ENCODE assay signal across 1 cellular context in genomic region chr17:7685533-7686220, GRCh38.
TF ChIP-seq lines count a peak whose summit lies in the region.

No MANE protein-coding gene starts in this region.

TF ChIP-seq in HepG2, 621 proteins besides CTCF, POLR2A, EP300 and RAD21 (continued from another document and continues in another):
- TF ChIP-seq, protein P1, sequence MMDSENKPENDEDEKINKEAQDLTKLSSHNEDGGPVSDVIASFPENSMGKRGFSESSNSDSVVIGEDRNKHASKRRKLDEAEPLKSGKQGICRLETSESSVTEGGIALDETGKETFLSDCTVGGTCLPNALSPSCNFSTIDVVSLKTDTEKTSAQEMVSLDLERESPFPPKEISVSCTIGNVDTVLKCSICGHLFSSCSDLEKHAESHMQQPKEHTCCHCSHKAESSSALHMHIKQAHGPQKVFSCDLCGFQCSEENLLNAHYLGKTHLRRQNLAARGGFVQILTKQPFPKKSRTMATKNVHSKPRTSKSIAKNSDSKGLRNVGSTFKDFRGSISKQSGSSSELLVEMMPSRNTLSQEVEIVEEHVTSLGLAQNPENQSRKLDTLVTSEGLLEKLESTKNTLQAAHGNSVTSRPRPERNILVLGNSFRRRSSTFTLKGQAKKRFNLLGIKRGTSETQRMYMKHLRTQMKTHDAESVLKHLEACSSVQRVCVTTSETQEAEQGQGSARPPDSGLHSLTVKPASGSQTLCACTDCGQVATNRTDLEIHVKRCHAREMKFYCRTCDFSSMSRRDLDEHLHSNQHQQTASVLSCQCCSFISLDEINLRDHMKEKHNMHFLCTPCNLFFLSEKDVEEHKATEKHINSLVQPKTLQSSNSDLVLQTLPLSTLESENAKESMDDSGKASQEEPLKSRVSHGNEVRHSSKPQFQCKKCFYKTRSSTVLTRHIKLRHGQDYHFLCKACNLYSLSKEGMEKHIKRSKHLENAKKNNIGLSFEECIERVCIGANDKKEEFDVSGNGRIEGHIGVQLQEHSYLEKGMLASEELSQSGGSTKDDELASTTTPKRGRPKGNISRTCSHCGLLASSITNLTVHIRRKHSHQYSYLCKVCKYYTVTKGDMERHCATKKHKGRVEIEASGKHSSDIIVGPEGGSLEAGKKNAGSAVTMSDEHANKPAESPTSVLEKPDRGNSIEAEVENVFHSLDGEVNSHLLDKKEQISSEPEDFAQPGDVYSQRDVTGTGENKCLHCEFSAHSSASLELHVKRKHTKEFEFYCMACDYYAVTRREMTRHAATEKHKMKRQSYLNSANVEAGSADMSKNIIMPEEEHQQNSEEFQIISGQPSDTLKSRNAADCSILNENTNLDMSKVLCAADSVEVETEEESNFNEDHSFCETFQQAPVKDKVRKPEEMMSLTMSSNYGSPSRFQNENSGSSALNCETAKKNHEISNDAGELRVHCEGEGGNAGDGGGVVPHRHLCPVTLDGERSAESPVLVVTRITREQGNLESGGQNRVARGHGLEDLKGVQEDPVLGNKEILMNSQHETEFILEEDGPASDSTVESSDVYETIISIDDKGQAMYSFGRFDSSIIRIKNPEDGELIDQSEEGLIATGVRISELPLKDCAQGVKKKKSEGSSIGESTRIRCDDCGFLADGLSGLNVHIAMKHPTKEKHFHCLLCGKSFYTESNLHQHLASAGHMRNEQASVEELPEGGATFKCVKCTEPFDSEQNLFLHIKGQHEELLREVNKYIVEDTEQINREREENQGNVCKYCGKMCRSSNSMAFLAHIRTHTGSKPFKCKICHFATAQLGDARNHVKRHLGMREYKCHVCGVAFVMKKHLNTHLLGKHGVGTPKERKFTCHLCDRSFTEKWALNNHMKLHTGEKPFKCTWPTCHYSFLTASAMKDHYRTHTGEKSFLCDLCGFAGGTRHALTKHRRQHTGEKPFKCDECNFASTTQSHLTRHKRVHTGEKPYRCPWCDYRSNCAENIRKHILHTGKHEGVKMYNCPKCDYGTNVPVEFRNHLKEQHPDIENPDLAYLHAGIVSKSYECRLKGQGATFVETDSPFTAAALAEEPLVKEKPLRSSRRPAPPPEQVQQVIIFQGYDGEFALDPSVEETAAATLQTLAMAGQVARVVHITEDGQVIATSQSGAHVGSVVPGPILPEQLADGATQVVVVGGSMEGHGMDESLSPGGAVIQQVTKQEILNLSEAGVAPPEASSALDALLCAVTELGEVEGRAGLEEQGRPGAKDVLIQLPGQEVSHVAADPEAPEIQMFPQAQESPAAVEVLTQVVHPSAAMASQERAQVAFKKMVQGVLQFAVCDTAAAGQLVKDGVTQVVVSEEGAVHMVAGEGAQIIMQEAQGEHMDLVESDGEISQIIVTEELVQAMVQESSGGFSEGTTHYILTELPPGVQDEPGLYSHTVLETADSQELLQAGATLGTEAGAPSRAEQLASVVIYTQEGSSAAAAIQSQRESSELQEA (CRISPR knock-in tag; IDR thresholded peaks at IDR 0.05; ENCODE audit: not compliant biosample characterization) = no peak
- 0 out of 2 replicates have a peak, but pooled peaks have one; percentile 9 for TF ChIP-seq WIZ (CRISPR knock-in tag; IDR thresholded peaks at IDR 0.05)
- TF ChIP-seq, protein P2, sequence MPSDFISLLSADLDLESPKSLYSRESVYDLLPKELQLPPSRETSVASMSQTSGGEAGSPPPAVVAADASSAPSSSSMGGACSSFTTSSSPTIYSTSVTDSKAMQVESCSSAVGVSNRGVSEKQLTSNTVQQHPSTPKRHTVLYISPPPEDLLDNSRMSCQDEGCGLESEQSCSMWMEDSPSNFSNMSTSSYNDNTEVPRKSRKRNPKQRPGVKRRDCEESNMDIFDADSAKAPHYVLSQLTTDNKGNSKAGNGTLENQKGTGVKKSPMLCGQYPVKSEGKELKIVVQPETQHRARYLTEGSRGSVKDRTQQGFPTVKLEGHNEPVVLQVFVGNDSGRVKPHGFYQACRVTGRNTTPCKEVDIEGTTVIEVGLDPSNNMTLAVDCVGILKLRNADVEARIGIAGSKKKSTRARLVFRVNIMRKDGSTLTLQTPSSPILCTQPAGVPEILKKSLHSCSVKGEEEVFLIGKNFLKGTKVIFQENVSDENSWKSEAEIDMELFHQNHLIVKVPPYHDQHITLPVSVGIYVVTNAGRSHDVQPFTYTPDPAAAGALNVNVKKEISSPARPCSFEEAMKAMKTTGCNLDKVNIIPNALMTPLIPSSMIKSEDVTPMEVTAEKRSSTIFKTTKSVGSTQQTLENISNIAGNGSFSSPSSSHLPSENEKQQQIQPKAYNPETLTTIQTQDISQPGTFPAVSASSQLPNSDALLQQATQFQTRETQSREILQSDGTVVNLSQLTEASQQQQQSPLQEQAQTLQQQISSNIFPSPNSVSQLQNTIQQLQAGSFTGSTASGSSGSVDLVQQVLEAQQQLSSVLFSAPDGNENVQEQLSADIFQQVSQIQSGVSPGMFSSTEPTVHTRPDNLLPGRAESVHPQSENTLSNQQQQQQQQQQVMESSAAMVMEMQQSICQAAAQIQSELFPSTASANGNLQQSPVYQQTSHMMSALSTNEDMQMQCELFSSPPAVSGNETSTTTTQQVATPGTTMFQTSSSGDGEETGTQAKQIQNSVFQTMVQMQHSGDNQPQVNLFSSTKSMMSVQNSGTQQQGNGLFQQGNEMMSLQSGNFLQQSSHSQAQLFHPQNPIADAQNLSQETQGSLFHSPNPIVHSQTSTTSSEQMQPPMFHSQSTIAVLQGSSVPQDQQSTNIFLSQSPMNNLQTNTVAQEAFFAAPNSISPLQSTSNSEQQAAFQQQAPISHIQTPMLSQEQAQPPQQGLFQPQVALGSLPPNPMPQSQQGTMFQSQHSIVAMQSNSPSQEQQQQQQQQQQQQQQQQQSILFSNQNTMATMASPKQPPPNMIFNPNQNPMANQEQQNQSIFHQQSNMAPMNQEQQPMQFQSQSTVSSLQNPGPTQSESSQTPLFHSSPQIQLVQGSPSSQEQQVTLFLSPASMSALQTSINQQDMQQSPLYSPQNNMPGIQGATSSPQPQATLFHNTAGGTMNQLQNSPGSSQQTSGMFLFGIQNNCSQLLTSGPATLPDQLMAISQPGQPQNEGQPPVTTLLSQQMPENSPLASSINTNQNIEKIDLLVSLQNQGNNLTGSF (CRISPR knock-in tag; IDR thresholded peaks at IDR 0.05) = no peak
- TF ChIP-seq ZFP90 (CRISPR knock-in tag; IDR thresholded peaks at IDR 0.05; ENCODE audit: borderline replicate concordance) = no peak
- no peak for TF ChIP-seq CENPX (CRISPR knock-in tag; IDR thresholded peaks at IDR 0.05)
- peak; percentile 80 for TF ChIP-seq GABPA (IDR thresholded peaks at IDR 0.05; ENCODE audit: low read depth, low read length)
- peak; percentile 90 for TF ChIP-seq GABPA (CRISPR knock-in tag; IDR thresholded peaks at IDR 0.05; ENCODE audit: low read depth)
- TF ChIP-seq KDM2A (CRISPR knock-in tag; IDR thresholded peaks at IDR 0.05; ENCODE audit: borderline replicate concordance, low read depth) = peak; percentile 73; the same call in 1 of the 2 replicates
- TF ChIP-seq, protein P3, sequence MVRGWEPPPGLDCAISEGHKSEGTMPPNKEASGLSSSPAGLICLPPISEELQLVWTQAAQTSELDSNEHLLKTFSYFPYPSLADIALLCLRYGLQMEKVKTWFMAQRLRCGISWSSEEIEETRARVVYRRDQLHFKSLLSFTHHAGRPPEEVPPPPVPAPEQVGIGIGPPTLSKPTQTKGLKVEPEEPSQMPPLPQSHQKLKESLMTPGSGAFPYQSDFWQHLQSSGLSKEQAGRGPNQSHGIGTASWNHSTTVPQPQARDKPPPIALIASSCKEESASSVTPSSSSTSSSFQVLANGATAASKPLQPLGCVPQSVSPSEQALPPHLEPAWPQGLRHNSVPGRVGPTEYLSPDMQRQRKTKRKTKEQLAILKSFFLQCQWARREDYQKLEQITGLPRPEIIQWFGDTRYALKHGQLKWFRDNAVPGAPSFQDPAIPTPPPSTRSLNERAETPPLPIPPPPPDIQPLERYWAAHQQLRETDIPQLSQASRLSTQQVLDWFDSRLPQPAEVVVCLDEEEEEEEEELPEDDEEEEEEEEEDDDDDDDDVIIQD (CRISPR knock-in tag; IDR thresholded peaks at IDR 0.05; ENCODE audit: low read depth) = no peak
- TF ChIP-seq TGIF2 (CRISPR knock-in tag; IDR thresholded peaks at IDR 0.05) = 0 out of 2 replicates have a peak, but pooled peaks have one; percentile 10
- TF ChIP-seq MEF2D (CRISPR knock-in tag; IDR thresholded peaks at IDR 0.05) = peak; percentile 37; the same call in 1 of the 2 replicates
- peak; percentile 53 for TF ChIP-seq POLR2AphosphoS5 (IDR thresholded peaks at IDR 0.05; ENCODE audit: low read depth, low read length)
- TF ChIP-seq AKAP8 (CRISPR knock-in tag; IDR thresholded peaks at IDR 0.05) = no peak
- TF ChIP-seq ZNF709 (CRISPR knock-in tag; IDR thresholded peaks at IDR 0.05) = 0 out of 2 replicates have a peak, but pooled peaks have one; percentile 44
- TF ChIP-seq ZZZ3 (CRISPR knock-in tag; IDR thresholded peaks at IDR 0.05; ENCODE audit: borderline replicate concordance) = no peak
- TF ChIP-seq HINFP (CRISPR knock-in tag; IDR thresholded peaks at IDR 0.05; ENCODE audit: low read depth) = peak; percentile 100
- peak; percentile 69 for TF ChIP-seq YY1 (IDR thresholded peaks at IDR 0.05; ENCODE audit: insufficient read depth, insufficient replicate concordance, low read depth, low read length)
- 0 out of 2 replicates have a peak, but pooled peaks have one; percentile 32 for TF ChIP-seq ZNF543 (CRISPR knock-in tag; IDR thresholded peaks at IDR 0.05)
- no peak for TF ChIP-seq MAFG (CRISPR knock-in tag; IDR thresholded peaks at IDR 0.05)
- TF ChIP-seq ZNF260 (CRISPR knock-in tag; IDR thresholded peaks at IDR 0.05; ENCODE audit: borderline replicate concordance, low read depth) = no peak
- TF ChIP-seq, protein P4, sequence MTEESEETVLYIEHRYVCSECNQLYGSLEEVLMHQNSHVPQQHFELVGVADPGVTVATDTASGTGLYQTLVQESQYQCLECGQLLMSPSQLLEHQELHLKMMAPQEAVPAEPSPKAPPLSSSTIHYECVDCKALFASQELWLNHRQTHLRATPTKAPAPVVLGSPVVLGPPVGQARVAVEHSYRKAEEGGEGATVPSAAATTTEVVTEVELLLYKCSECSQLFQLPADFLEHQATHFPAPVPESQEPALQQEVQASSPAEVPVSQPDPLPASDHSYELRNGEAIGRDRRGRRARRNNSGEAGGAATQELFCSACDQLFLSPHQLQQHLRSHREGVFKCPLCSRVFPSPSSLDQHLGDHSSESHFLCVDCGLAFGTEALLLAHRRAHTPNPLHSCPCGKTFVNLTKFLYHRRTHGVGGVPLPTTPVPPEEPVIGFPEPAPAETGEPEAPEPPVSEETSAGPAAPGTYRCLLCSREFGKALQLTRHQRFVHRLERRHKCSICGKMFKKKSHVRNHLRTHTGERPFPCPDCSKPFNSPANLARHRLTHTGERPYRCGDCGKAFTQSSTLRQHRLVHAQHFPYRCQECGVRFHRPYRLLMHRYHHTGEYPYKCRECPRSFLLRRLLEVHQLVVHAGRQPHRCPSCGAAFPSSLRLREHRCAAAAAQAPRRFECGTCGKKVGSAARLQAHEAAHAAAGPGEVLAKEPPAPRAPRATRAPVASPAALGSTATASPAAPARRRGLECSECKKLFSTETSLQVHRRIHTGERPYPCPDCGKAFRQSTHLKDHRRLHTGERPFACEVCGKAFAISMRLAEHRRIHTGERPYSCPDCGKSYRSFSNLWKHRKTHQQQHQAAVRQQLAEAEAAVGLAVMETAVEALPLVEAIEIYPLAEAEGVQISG (CRISPR knock-in tag; IDR thresholded peaks at IDR 0.05) = peak; percentile 64; the same call in 1 of the 2 replicates
- TF ChIP-seq KMT2A (CRISPR knock-in tag; IDR thresholded peaks at IDR 0.05) = peak; percentile 95
- TF ChIP-seq ZNF160 (CRISPR knock-in tag; IDR thresholded peaks at IDR 0.05) = 0 out of 2 replicates have a peak, but pooled peaks have one; percentile 2
- TF ChIP-seq ZHX2 (IDR thresholded peaks at IDR 0.05; ENCODE audit: low read depth) = peak; percentile 38; the same call in 1 of the 2 replicates
- no peak for TF ChIP-seq ZHX2 (CRISPR knock-in tag; IDR thresholded peaks at IDR 0.05; ENCODE audit: borderline replicate concordance)
- TF ChIP-seq ZMAT5 (CRISPR knock-in tag; IDR thresholded peaks at IDR 0.05; ENCODE audit: borderline replicate concordance, low read depth) = no peak
